ENCODE assay signal across 8 cellular contexts in the genomic region with DNA sequence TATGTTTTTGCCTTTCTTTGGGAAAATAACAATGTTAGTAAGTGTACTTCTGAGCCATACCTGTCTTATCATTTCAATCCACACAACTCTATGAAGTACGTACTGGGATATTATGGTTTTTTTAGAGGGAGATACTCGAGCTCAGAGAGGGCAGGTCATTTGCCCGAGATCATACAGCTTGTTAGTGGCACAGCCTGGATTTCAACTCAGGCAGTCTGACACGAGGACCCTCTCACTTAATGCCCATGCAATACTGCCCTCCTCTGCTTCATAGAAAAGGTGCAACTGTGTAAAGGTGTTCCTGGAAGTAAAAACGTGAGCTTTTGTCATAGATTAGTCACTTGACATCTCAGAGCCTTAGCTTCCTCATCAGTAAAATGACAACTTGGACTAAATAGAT.
DNase-seq lines count a peak whose midpoint lies in the region; ATAC-seq and TF ChIP-seq lines count a peak whose summit lies in the region.

No MANE protein-coding gene starts in this region.

- H3K9me3 ChIP-seq in hepatocyte (ENCODE audit: low read depth), result no peaks in the 10 kb centered on the region
- no peaks in the 10 kb centered on the region for H3K9me3 ChIP-seq in CD4-positive, alpha-beta memory T cell (ENCODE audit: control insufficient read depth in 1 of 2, low read length in 2 of 2)

- DNase-seq in DMS79 treated with DMSO at 0.1 percent for 48 hours (lab: John Stamatoyannopoulos, UW), result peak; percentile 4
- no peak for DNase-seq in DMS79 (lab: John Stamatoyannopoulos, UW)
- peak; percentile 25 for DNase-seq in SHP77 treated with DMSO at 0.1 percent for 48 hours (lab: John Stamatoyannopoulos, UW)
- DNase-seq in hepatocyte (ENCODE audit: low spot score), result peak; percentile 44
- DNase-seq in CD4-positive, alpha-beta memory T cell, result no peak

- peaks cover 63% of the 10 kb centered on the region for H3K27me3 ChIP-seq in hepatocyte
- H3K27me3 ChIP-seq in CD4-positive, alpha-beta memory T cell (ENCODE audit: insufficient read depth, low read length), result peaks cover 24% of the 10 kb centered on the region

- TF ChIP-seq CTCF in hepatocyte (IDR thresholded peaks at IDR 0.05; ENCODE audit: poor library complexity), result peak; percentile 45

- peaks cover 28% of the 10 kb centered on the region for H3K27me3 Mint-ChIP-seq in IgD-negative memory B cell
- peaks cover 48 to 59% of the 10 kb centered on the region in 2 donors for H3K27me3 Mint-ChIP-seq in CD4-positive, alpha-beta memory T cell

- H3K27ac ChIP-seq in hepatocyte, result no peak overlapping the region
- no peak overlapping the region for H3K27ac ChIP-seq in CD4-positive, alpha-beta memory T cell (ENCODE audit: low read depth, low read length)

- H3K36me3 Mint-ChIP-seq in IgD-negative memory B cell, result no peaks in the 10 kb centered on the region
- no peaks in the 10 kb centered on the region for H3K36me3 Mint-ChIP-seq in CD4-positive, alpha-beta memory T cell

- H3K9me2 ChIP-seq in hepatocyte (replicated peaks; ENCODE audit: insufficient read depth), result no peaks in the 10 kb centered on the region

- H3K9me3 Mint-ChIP-seq in IgD-negative memory B cell, result no peaks in the 10 kb centered on the region
- H3K9me3 Mint-ChIP-seq in CD4-positive, alpha-beta memory T cell, result peaks cover 0 to 5% (median 0%) of the 10 kb centered on the region in 8 donors

- H2AFZ ChIP-seq in hepatocyte, result no peak overlapping the region

- intact Hi-C loops in CD4-positive, alpha-beta memory T cell (cut with micrococcal nuclease), result no loop called here

- ATAC-seq in GM21515 (IDR thresholded peaks at IDR 0.05; ENCODE audit: unreplicated experiment) (peak; percentile 39), HG03095 (IDR thresholded peaks at IDR 0.05; ENCODE audit: unreplicated experiment) (no peak)

- H3K4me2 ChIP-seq in hepatocyte, result no peak overlapping the region

- H3K4me3 Mint-ChIP-seq in IgD-negative memory B cell, result peak overlapping the region; percentile 45 to 76 (median 60)
- H3K4me3 Mint-ChIP-seq in CD4-positive, alpha-beta memory T cell, result peak overlapping the region in 2 of 8 donors; percentile 2 to 74

- POLR2A ChIA-PET in CD4-positive, alpha-beta memory T cell (lab: Charles Lee; ENCODE audit: partially characterized antibody), result no interaction called here

- no peaks in the 10 kb centered on the region for H4K20me1 ChIP-seq in hepatocyte (ENCODE audit: insufficient read depth, poor library complexity, severe bottlenecking)

- H3K4me1 ChIP-seq in hepatocyte (ENCODE audit: insufficient read depth), result peaks cover 10% of the 10 kb centered on the region
- peaks cover 11% of the 10 kb centered on the region for H3K4me1 ChIP-seq in CD4-positive, alpha-beta memory T cell (ENCODE audit: insufficient read depth, low read length)

- CTCF ChIA-PET in CD4-positive, alpha-beta memory T cell (lab: Charles Lee; ENCODE audit: partially characterized antibody), result interaction anchor here (1.1 kb wide), 1 partner anchor 199 kb away, joined by 3 read pairs; no protein-coding TSS in a partner anchor

- no peaks in the 10 kb centered on the region for H3K36me3 ChIP-seq in hepatocyte (replicated peaks; ENCODE audit: insufficient read depth, low read depth)
- H3K36me3 ChIP-seq in CD4-positive, alpha-beta memory T cell (ENCODE audit: insufficient read depth, low read length), result no peaks in the 10 kb centered on the region

- WGBS in hepatocyte (ENCODE audit: low lambda C conversion rate, missing lambda C conversion rate), result 45% methylated on average over 5 of the region's 5 CpGs

- H3K79me2 ChIP-seq in hepatocyte, result no peaks in the 10 kb centered on the region

- no peak overlapping the region for H3K4me3 ChIP-seq in hepatocyte
- H3K4me3 ChIP-seq in CD4-positive, alpha-beta memory T cell (ENCODE audit: low read length in 2 of 2), result no peak overlapping the region

- H3K27ac Mint-ChIP-seq in IgD-negative memory B cell, result no peak overlapping the region
- H3K27ac Mint-ChIP-seq in CD4-positive, alpha-beta memory T cell, result no peak overlapping the region

- peaks cover 17 to 26% (median 24%) of the 10 kb centered on the region in 3 donors for H3K4me1 Mint-ChIP-seq in IgD-negative memory B cell
- peaks cover 9 to 30% (median 20%) of the 10 kb centered on the region in 4 donors for H3K4me1 Mint-ChIP-seq in CD4-positive, alpha-beta memory T cell

Comparison
In these comparisons a context has a peak if more than half of its experiments do, and no peak if none do; other contexts are left out.
1. DNase-seq: peak in DMS79 treated with DMSO at 0.1 percent for 48 hours (single experiment), SHP77 treated with DMSO at 0.1 percent for 48 hours (single experiment) and hepatocyte (single experiment); none in DMS79 (single experiment) and CD4-positive, alpha-beta memory T cell (0 of 5).